In the genomic region with DNA sequence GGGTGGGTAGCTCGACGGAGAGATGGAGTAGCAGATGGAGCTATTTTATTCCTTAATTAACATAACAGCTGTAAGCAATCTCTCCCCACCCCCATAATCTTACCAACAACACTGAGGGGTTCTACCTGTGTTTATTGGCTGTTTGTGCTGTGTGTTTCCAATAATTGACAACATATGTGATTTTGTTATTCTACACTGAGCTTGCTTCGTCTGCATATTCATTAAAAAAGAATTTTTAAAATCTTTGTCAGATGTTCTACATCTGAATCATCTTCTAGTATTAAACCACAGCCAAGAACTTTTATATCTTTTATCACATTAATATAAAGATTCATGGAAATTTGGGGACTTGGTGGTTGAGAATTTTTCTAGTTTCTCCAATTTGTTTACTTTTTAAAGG, we compare ENCODE assay signal across 29 cellular contexts.
DNase-seq lines count a peak whose midpoint lies in the region; ATAC-seq and TF ChIP-seq lines count a peak whose summit lies in the region.
"Had no signal": no experiment of that assay in that cellular context is flagged by ENCODE, and none has a peak within 500 bp of the region (broad histone marks: within the 10 kb centered on the region; RNA-seq: fewer than 3 reads in every experiment).

No MANE protein-coding gene starts in this region.

- no peak overlapping the region for H3K4me3 ChIP-seq in IMR-90 (ENCODE audit: insufficient read depth, low read depth, low read length)
- no peak overlapping the region for H3K4me3 ChIP-seq in astrocyte of the spinal cord (ENCODE audit: low read depth, low read length)
- H3K4me3 ChIP-seq in neuronal stem cell (ENCODE audit: low read length in 2 of 2): no peak overlapping the region
- no peak overlapping the region for H3K4me3 ChIP-seq in lower leg skin (ENCODE audit: low read depth, poor library complexity, severe bottlenecking)
- H3K4me3 ChIP-seq: dorsolateral prefrontal cortex, right atrium auricular region, suprapubic skin, upper lobe of right lung had no signal

- dilution Hi-C loops in IMR-90 (cut with HindIII; ENCODE audit: low sequenced_read_pairs, unreplicated experiment): no loop called here

- TF ChIP-seq RAD21 in IMR-90 (IDR thresholded peaks at IDR 0.05; ENCODE audit: low read length): no peak

- peak; percentile 63 for DNase-seq in AG20443 (ENCODE audit: low spot score)
- DNase-seq in IMR-90: peak; percentile 57
- peak; percentile 18 for DNase-seq in astrocyte of the spinal cord (ENCODE audit: low read depth, low spot score)
- no peak for DNase-seq in neuronal stem cell (ENCODE audit: low spot score)
- DNase-seq in caudate nucleus (lab: John Stamatoyannopoulos, UW): no peak
- no peak for DNase-seq in lower leg skin (ENCODE audit: low spot score in 2 of 2)
- DNase-seq in substantia nigra (lab: John Stamatoyannopoulos, UW): no peak
- DNase-seq in NCI-H510A treated with DMSO at 0.1 percent for 48 hours (lab: John Stamatoyannopoulos, UW): no peak
- DNase-seq: activated CD4-positive, alpha-beta T cell treated with anti-CD3 and anti-CD28 coated beads for 48 hours; activated gamma-delta T cell; activated T-cell treated with anti-CD3 and anti-CD28 coated beads, Interleukin-2, amount 50 U/mL, for 1 hour; Calu3; cerebellar nuclear complex; dorsolateral prefrontal cortex; H7; KG1; NCI-H1436; NCI-H2081 treated with DMSO at 0.1 percent for 48 hours; NCI-H446 treated with DMSO at 0.1 percent for 48 hours; NK-92 treated with Interleukin-12 subunit alpha and Interleukin-12 subunit beta, amount 100 ng/mL, for 24 hours; Right ventricle myocardium superior; stimulated activated CD4-positive, alpha-beta T cell treated with anti-CD3 and anti-CD28 coated beads, Interleukin-4, amount 100 ng/mL, for 24 hours; SW 1271; T-helper 9 cell; upper lobe of right lung had no signal

- peak overlapping the region; percentile 95 for H2AK5ac ChIP-seq in IMR-90 (ENCODE audit: low read depth, low read length)
- no peak overlapping the region for H2AK5ac ChIP-seq in neuronal stem cell (ENCODE audit: low read depth, low read length)

- POLR2A ChIA-PET in IMR-90 (lab: Charles Lee; ENCODE audit: unreplicated experiment): interaction anchor here (1.5 kb wide), 1 partner anchor 10 kb away, joined by 3 read pairs; no protein-coding TSS in a partner anchor

- peak overlapping the region; percentile 84 to 97 for H4K8ac ChIP-seq in IMR-90 (ENCODE audit: low read depth in 2 of 2, low read length in 2 of 2)
- no peak overlapping the region for H4K8ac ChIP-seq in neuronal stem cell (ENCODE audit: low read depth, low read length)

- H3K27ac ChIP-seq in IMR-90 (ENCODE audit: insufficient read depth, low read length): peak overlapping the region; percentile 93
- no peak overlapping the region for H3K27ac ChIP-seq in neuronal stem cell (replicated peaks; ENCODE audit: low read length)
- H3K27ac ChIP-seq in caudate nucleus (ENCODE audit: low read depth, low read length): no peak overlapping the region
- H3K27ac ChIP-seq in substantia nigra (ENCODE audit: low read depth, low read length, poor library complexity, severe bottlenecking): no peak overlapping the region
- H3K27ac ChIP-seq: dorsolateral prefrontal cortex, right atrium auricular region, suprapubic skin, upper lobe of right lung, VCaP had no signal

- peak overlapping the region; percentile 98 for H2BK120ac ChIP-seq in IMR-90 (ENCODE audit: low read depth, low read length)
- H2BK120ac ChIP-seq in neuronal stem cell (ENCODE audit: low read depth, low read length): no peak overlapping the region

- no peak for TF ChIP-seq CTCF in IMR-90 (conservative IDR thresholded peaks at IDR 0.05; ENCODE audit: low read depth, low read length)
- no peak for TF ChIP-seq CTCF in astrocyte of the spinal cord (IDR thresholded peaks at IDR 0.05; ENCODE audit: low read depth, low read length)
- TF ChIP-seq CTCF in lower leg skin (IDR thresholded peaks at IDR 0.05): no peak

- H3K14ac ChIP-seq in IMR-90 (replicated peaks; ENCODE audit: low read depth, low read length) (peak overlapping the region; percentile 93), neuronal stem cell (ENCODE audit: low read length) (no peak overlapping the region)

- H3K79me1 ChIP-seq in IMR-90 (ENCODE audit: low read depth in 1 of 2, low read length in 2 of 2) (no peaks in the 10 kb centered on the region), neuronal stem cell (ENCODE audit: low read depth, low read length) (no peaks in the 10 kb centered on the region)

- peak overlapping the region; percentile 99 for H4K91ac ChIP-seq in IMR-90 (ENCODE audit: insufficient read depth, low read depth, low read length)
- H4K91ac ChIP-seq in neuronal stem cell (ENCODE audit: low read depth, low read length, poor library complexity): no peak overlapping the region

- peak overlapping the region; percentile 99 for H3K4ac ChIP-seq in IMR-90 (ENCODE audit: low read depth, low read length)
- no peak overlapping the region for H3K4ac ChIP-seq in neuronal stem cell (ENCODE audit: low read length)

- H3K9me3 ChIP-seq in IMR-90 (ENCODE audit: control insufficient read depth, insufficient read depth, low read length) (no peaks in the 10 kb centered on the region), neuronal stem cell (replicated peaks in 1 of 2; ENCODE audit: control insufficient read depth in 2 of 2, insufficient read depth in 1 of 2, low read depth in 1 of 2, low read length in 2 of 2) (no peaks in the 10 kb centered on the region)
- H3K9me3 ChIP-seq: right atrium auricular region, suprapubic skin, upper lobe of right lung had no signal

- H2BK15ac ChIP-seq in IMR-90 (ENCODE audit: low read depth, low read length) (peak overlapping the region; percentile 95; the same call in 2 of the 3 replicates), neuronal stem cell (ENCODE audit: low read length) (no peak overlapping the region)

- peaks cover 9% of the 10 kb centered on the region for H3K9me1 ChIP-seq in IMR-90 (ENCODE audit: insufficient read depth, low read length)

- H3K27me3 ChIP-seq in IMR-90 (ENCODE audit: control insufficient read depth, insufficient read depth, low read length): no peaks in the 10 kb centered on the region
- no peaks in the 10 kb centered on the region for H3K27me3 ChIP-seq in neuronal stem cell (ENCODE audit: control insufficient read depth in 3 of 3, insufficient read depth in 3 of 3, low read depth in 1 of 3, low read length in 3 of 3)
- H3K27me3 ChIP-seq: dorsolateral prefrontal cortex, right atrium auricular region, suprapubic skin, upper lobe of right lung had no signal

- in situ Hi-C loops in IMR-90 (cut with MboI; ENCODE audit: low sequenced_read_pairs) (loop anchor here (25.0 kb wide), 1 partner anchor 888 kb away; a partner anchor contains a TSS), astrocyte of the spinal cord (cut with HindIII; ENCODE audit: low sequenced_read_pairs) (no loop called here)

- peak overlapping the region; percentile 80 for H4K5ac ChIP-seq in IMR-90 (ENCODE audit: low read depth, low read length)

- no TSS peak for BruUV-seq in IMR-90 (replicated peaks; lab: Mats Ljungman, UMichigan)

- H3K23ac ChIP-seq in IMR-90 (ENCODE audit: low read depth, low read length): peak overlapping the region; percentile 96
- peak overlapping the region; percentile 9 for H3K23ac ChIP-seq in neuronal stem cell (ENCODE audit: low read depth, low read length, poor library complexity)

- WGBS in IMR-90 (ENCODE audit: extremely low coverage in 2 of 2, insufficient read length in 1 of 2), 2 experiments: no CpG with 5 or more reads among the region's 3 CpGs
- no CpG with 5 or more reads among the region's 3 CpGs for WGBS in neuronal stem cell (ENCODE audit: extremely low coverage in 2 of 2, insufficient read length in 2 of 2, insufficient replicate concordance in 1 of 2), 2 donors
- WGBS in lower leg skin, 2 donors: 75 to 81% methylated on average over 3 of the region's 3 CpGs

- TF ChIP-seq POLR2A in IMR-90 (IDR thresholded peaks at IDR 0.05; ENCODE audit: low read depth, low read length) (no peak), lower leg skin (IDR thresholded peaks at IDR 0.05) (no peak)

- ATAC-seq in IMR-90 (ENCODE audit: low read depth): peak; percentile 62
- ATAC-seq: stimulated activated effector memory CD8-positive, alpha-beta T cell treated with anti-CD3 and anti-CD28 coated beads, Interleukin-12 subunit alpha, Interleukin-12 subunit beta, amount 100 ng/mL, for 72 hours; upper lobe of right lung had no signal

- H3K4me2 ChIP-seq in IMR-90 (ENCODE audit: low read depth, low read length) (peak overlapping the region; percentile 51), neuronal stem cell (ENCODE audit: insufficient read depth, low read length, poor library complexity, severe bottlenecking) (no peak overlapping the region)

- H3K56ac ChIP-seq in IMR-90 (ENCODE audit: extremely low read depth, insufficient read depth, low read length): peak overlapping the region; percentile 45; the same call in 1 of the 2 replicates

- peak overlapping the region; percentile 66 for H2AFZ ChIP-seq in IMR-90 (replicated peaks; ENCODE audit: low read length, poor library complexity)
- H2AFZ ChIP-seq in neuronal stem cell (ENCODE audit: low read length): no peak overlapping the region

- intact Hi-C loops in IMR-90 (cut with micrococcal nuclease) (no loop called here), lower leg skin (cut with DNase I; ENCODE audit: low total_unique reads) (no loop called here)

- no peaks in the 10 kb centered on the region for H4K20me1 ChIP-seq in IMR-90 (ENCODE audit: insufficient read depth, low read length)

- H3K4me1 ChIP-seq in IMR-90 (ENCODE audit: control insufficient read depth, insufficient read depth, low read length) (peaks cover 22% of the 10 kb centered on the region), neuronal stem cell (ENCODE audit: control insufficient read depth in 2 of 2, insufficient read depth in 1 of 2, low read depth in 1 of 2, low read length in 2 of 2) (peaks cover 2 to 3% of the 10 kb centered on the region in 2 donors)
- H3K4me1 ChIP-seq: right atrium auricular region, suprapubic skin, upper lobe of right lung had no signal

- no peak overlapping the region for H2BK12ac ChIP-seq in neuronal stem cell (ENCODE audit: low read length)

- peak overlapping the region; percentile 99 for H2BK20ac ChIP-seq in IMR-90 (ENCODE audit: low read depth, low read length)

- peak overlapping the region; percentile 1 for H2AK9ac ChIP-seq in IMR-90 (replicated peaks; ENCODE audit: low read depth, low read length, poor library complexity)

- H3K9ac ChIP-seq in IMR-90 (ENCODE audit: low read depth, low read length) (peak overlapping the region; percentile 2; the same call in 1 of the 2 replicates), neuronal stem cell (ENCODE audit: low read depth, low read length, poor library complexity) (no peak overlapping the region)

- CTCF ChIA-PET in IMR-90 (lab: Yijun Ruan, JAX): interaction anchor here (0.9 to 2.6 kb wide), 3 partner anchors 9 to 15 kb away, joined by 3 to 9 read pairs (median 3); no protein-coding TSS in a partner anchor

- H3K36me3 ChIP-seq in IMR-90 (ENCODE audit: control insufficient read depth, insufficient read depth, low read length): no peaks in the 10 kb centered on the region
- no peaks in the 10 kb centered on the region for H3K36me3 ChIP-seq in neuronal stem cell (replicated peaks in 1 of 2; ENCODE audit: control insufficient read depth in 2 of 2, insufficient read depth in 2 of 2, low read length in 2 of 2)
- H3K36me3 ChIP-seq: right atrium auricular region, suprapubic skin, upper lobe of right lung had no signal

- H2BK5ac ChIP-seq in IMR-90 (ENCODE audit: low read depth, low read length, poor library complexity, severe bottlenecking) (peak overlapping the region; percentile 82), neuronal stem cell (ENCODE audit: low read length) (no peak overlapping the region)

- H3K18ac ChIP-seq in IMR-90 (ENCODE audit: low read depth, low read length) (peak overlapping the region; percentile 95), neuronal stem cell (ENCODE audit: low read length) (no peak overlapping the region)

Comparison
In these comparisons a context has a peak if more than half of its experiments do, and no peak if none do; other contexts are left out.
1. DNase-seq: peak in AG20443 (single experiment), IMR-90 (single experiment) and astrocyte of the spinal cord (single experiment); none in neuronal stem cell (single experiment), caudate nucleus (0 of 61), lower leg skin (0 of 2), substantia nigra (0 of 49) and NCI-H510A treated with DMSO at 0.1 percent for 48 hours (single experiment).